In genomic region chr3:11001658-11002021, GRCh38 we compare ENCODE assay signal across 23 cellular contexts. TPM values are rescaled to one million over a fixed set of nuclear protein-coding genes. Genes with fewer than 3 reads are reported as not detected.
"Had no signal": no experiment of that assay in that cellular context is flagged by ENCODE, and none has a peak within 500 bp of the region (broad histone marks: within the 10 kb centered on the region; RNA-seq: fewer than 3 reads in every experiment).

No MANE protein-coding gene starts in this region.

- H3K9me3 Mint-ChIP-seq: effector memory CD8-positive, alpha-beta T cell; immature natural killer cell; naive B cell; nephron; stimulated activated effector memory CD8-positive, alpha-beta T cell treated with anti-CD3 and anti-CD28 coated beads, Interleukin-12 subunit alpha, Interleukin-12 subunit beta, amount 100 ng/mL, for 72 hours had no signal

- H3K27ac ChIP-seq: epithelial cell of prostate, gastroesophageal sphincter, right atrium auricular region, testis, tibial nerve, upper lobe of right lung, vagina had no signal

- H3K4me1 ChIP-seq: gastroesophageal sphincter, right atrium auricular region, testis, upper lobe of right lung, vagina had no signal

- H3K36me3 Mint-ChIP-seq: immature natural killer cell; naive B cell; stimulated activated effector memory CD8-positive, alpha-beta T cell treated with anti-CD3 and anti-CD28 coated beads, Interleukin-12 subunit alpha, Interleukin-12 subunit beta, amount 100 ng/mL, for 72 hours had no signal

- H3K4me2 ChIP-seq: smooth muscle cell had no signal

- H3K27ac Mint-ChIP-seq: effector memory CD8-positive, alpha-beta T cell; immature natural killer cell; naive B cell; nephron; stimulated activated effector memory CD8-positive, alpha-beta T cell treated with anti-CD3 and anti-CD28 coated beads, Interleukin-12 subunit alpha, Interleukin-12 subunit beta, amount 100 ng/mL, for 72 hours had no signal

- H3K4me1 Mint-ChIP-seq: immature natural killer cell, naive B cell had no signal

- H3K36me3 ChIP-seq: esophagus squamous epithelium, gastroesophageal sphincter, right atrium auricular region, tibial nerve, upper lobe of right lung, vagina had no signal

- H3K27me3 ChIP-seq: right atrium auricular region, testis, upper lobe of right lung, vagina had no signal

- H3K4me3 ChIP-seq: esophagus squamous epithelium, gastroesophageal sphincter, right atrium auricular region, smooth muscle cell, testis, tibial nerve, upper lobe of right lung, vagina had no signal

- H3K9me3 ChIP-seq: esophagus squamous epithelium, gastroesophageal sphincter, right atrium auricular region, testis, tibial nerve, upper lobe of right lung, vagina had no signal

- DNase-seq: effector memory CD8-positive, alpha-beta T cell; esophagus squamous epithelium; foreskin fibroblast; glutamatergic neuron; immature natural killer cell; kidney; left colon; left ventricle myocardium superior; mesendoderm; naive B cell; stimulated activated CD4-positive, alpha-beta T cell treated with anti-CD3 and anti-CD28 coated beads, Interleukin-4, amount 100 ng/mL, for 1 hour; stimulated activated CD8-positive, alpha-beta memory T cell treated with anti-CD3 and anti-CD28 coated beads, Interleukin-4, amount 100 ng/mL, for 48 hours; stimulated activated naive CD8-positive, alpha-beta T cell treated with anti-CD3 and anti-CD28 coated beads, Interleukin-15, Interleukin-2, amounts not matched to agents 100 U/mL and 50 U/mL, for 24 hours; testis; upper lobe of right lung had no signal

- H3K4me3 Mint-ChIP-seq: effector memory CD8-positive, alpha-beta T cell; immature natural killer cell; naive B cell; nephron; stimulated activated effector memory CD8-positive, alpha-beta T cell treated with anti-CD3 and anti-CD28 coated beads, Interleukin-12 subunit alpha, Interleukin-12 subunit beta, amount 100 ng/mL, for 72 hours had no signal

RNA-seq across cellular contexts. Expression of gene SLC6A1, which starts 9.1 kb away (rescaled TPM):
- polyA plus RNA-seq: immature natural killer cell had no signal
